ENCODE assay signal across 20 cellular contexts in the genomic region with DNA sequence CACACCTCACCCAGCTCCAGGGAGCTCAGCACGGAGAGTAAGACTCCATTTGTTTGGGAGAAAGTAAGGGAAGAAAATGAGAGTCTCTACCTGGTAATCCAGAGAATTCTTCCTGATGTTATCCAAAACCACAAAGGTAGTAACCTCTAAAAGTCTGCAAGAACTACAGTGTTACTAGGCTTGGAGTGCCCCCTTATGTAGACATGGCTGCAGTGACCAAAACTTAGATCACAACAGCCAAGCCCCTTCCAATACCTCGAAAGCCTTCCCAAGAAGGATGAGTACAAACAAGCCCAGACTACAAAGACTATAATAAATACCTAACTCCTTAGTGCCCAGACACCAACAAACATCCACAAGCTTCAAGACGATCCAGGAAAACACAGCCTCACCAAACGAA. TPM values are rescaled to one million over a fixed set of nuclear protein-coding genes. Genes with fewer than 3 reads are reported as not detected.
DNase-seq lines count a peak whose midpoint lies in the region; ATAC-seq, FAIRE-seq and TF ChIP-seq lines count a peak whose summit lies in the region.
"Had no signal": no experiment of that assay in that cellular context is flagged by ENCODE, and none has a peak within 500 bp of the region (broad histone marks: within the 10 kb centered on the region; RNA-seq: fewer than 3 reads in every experiment).

No MANE protein-coding gene starts in this region.

- no peak for ATAC-seq in activated CD8-positive, alpha-beta T cell treated with anti-CD3 and anti-CD28 coated beads for 36 hours
- no peak for ATAC-seq in HG03095 (IDR thresholded peaks at IDR 0.05; ENCODE audit: unreplicated experiment)
- ATAC-seq: gastroesophageal sphincter, upper lobe of right lung had no signal

- H3K4me2 ChIP-seq in keratinocyte (ENCODE audit: control insufficient read depth, extremely low read depth, insufficient read depth, low read depth, low read length), result no peak overlapping the region

- H3K27ac ChIP-seq in keratinocyte (ENCODE audit: control insufficient read depth, insufficient read depth, low read length), result no peak overlapping the region
- H3K27ac ChIP-seq: gastroesophageal sphincter, upper lobe of right lung had no signal

- no peaks in the 10 kb centered on the region for H3K9me3 Mint-ChIP-seq in T-helper 1 cell treated with Interleukin-12 subunit alpha and Interleukin-12 subunit beta and Interleukin-4 antibody, amounts not matched to agents 30 μg/mL and 1 μg/mL, for 36 hours
- H3K9me3 Mint-ChIP-seq in activated CD8-positive, alpha-beta T cell treated with anti-CD3 and anti-CD28 coated beads for 36 hours, result no peaks in the 10 kb centered on the region

- dilution Hi-C loops in keratinocyte (cut with MboI; ENCODE audit: extremely low pct_ligation_motif_present, low sequenced_read_pairs), result no loop called here

- peaks cover 18% of the 10 kb centered on the region for H3K79me2 ChIP-seq in keratinocyte (ENCODE audit: control insufficient read depth, insufficient read depth, low read length)

- H3K4me3 Mint-ChIP-seq in T-helper 1 cell treated with Interleukin-12 subunit alpha and Interleukin-12 subunit beta and Interleukin-4 antibody, amounts not matched to agents 30 μg/mL and 1 μg/mL, for 36 hours, result peak overlapping the region; percentile 5
- no peak overlapping the region for H3K4me3 Mint-ChIP-seq in activated CD8-positive, alpha-beta T cell treated with anti-CD3 and anti-CD28 coated beads for 36 hours

- DNase-seq in T-helper 1 cell, result no peak
- DNase-seq in activated CD8-positive, alpha-beta T cell treated with anti-CD3 and anti-CD28 coated beads for 36 hours, result no peak
- no peak for DNase-seq in keratinocyte (ENCODE audit: low read depth, low spot score)
- no peak for DNase-seq in NCI-H748 treated with DMSO at 0.1 percent for 48 hours (lab: John Stamatoyannopoulos, UW)
- no peak for DNase-seq in COLO829 (ENCODE audit: low spot score)
- DNase-seq: DMS153; effector memory CD4-positive, alpha-beta T cell; IMR-90; kidney glomerular epithelial cell; NCI-H146; NCI-H526; retina; SHP77 treated with DMSO at 0.1 percent for 48 hours; stimulated activated CD4-positive, alpha-beta T cell treated with anti-CD3 and anti-CD28 coated beads, Interleukin-1b, Interleukin-23, amount 100 ng/mL, for 48 hours; stimulated activated CD8-positive, alpha-beta memory T cell treated with anti-CD3 and anti-CD28 coated beads, Interleukin-4, amount 100 ng/mL, for 48 hours; upper lobe of right lung had no signal

- no peaks in the 10 kb centered on the region for H3K27me3 Mint-ChIP-seq in T-helper 1 cell treated with Interleukin-12 subunit alpha and Interleukin-12 subunit beta and Interleukin-4 antibody, amounts not matched to agents 30 μg/mL and 1 μg/mL, for 36 hours (ENCODE audit: low read depth)
- no peaks in the 10 kb centered on the region for H3K27me3 Mint-ChIP-seq in activated CD8-positive, alpha-beta T cell treated with anti-CD3 and anti-CD28 coated beads for 36 hours

- H3K4me1 Mint-ChIP-seq in T-helper 1 cell treated with Interleukin-12 subunit alpha and Interleukin-12 subunit beta and Interleukin-4 antibody, amounts not matched to agents 30 μg/mL and 1 μg/mL, for 36 hours (ENCODE audit: low read depth), result peaks cover 29% of the 10 kb centered on the region
- H3K4me1 Mint-ChIP-seq in activated CD8-positive, alpha-beta T cell treated with anti-CD3 and anti-CD28 coated beads for 36 hours (ENCODE audit: low read depth), result peaks cover 36% of the 10 kb centered on the region

- H3K27me3 ChIP-seq in keratinocyte (ENCODE audit: control insufficient read depth, extremely low read depth, insufficient read depth, low read length), result no peaks in the 10 kb centered on the region
- H3K27me3 ChIP-seq: gastroesophageal sphincter, upper lobe of right lung had no signal

- no peak for TF ChIP-seq CTCF in activated CD8-positive, alpha-beta T cell treated with anti-CD3 and anti-CD28 coated beads for 36 hours (IDR thresholded peaks at IDR 0.05)
- peak in 2 of 3 experiments; percentile 26 to 38 for TF ChIP-seq CTCF in keratinocyte (optimal IDR thresholded peaks at IDR 0.05 in 1 of 3, IDR thresholded peaks at IDR 0.05 in 1 of 3, conservative IDR thresholded peaks at IDR 0.05 in 1 of 3; ENCODE audit: extremely low read depth in 1 of 3, insufficient read depth in 2 of 3, low read length in 3 of 3)

- H3K9me1 ChIP-seq in keratinocyte (ENCODE audit: control insufficient read depth, extremely low read depth, insufficient read depth, low read length), result no peaks in the 10 kb centered on the region

- POLR2A ChIA-PET in activated CD8-positive, alpha-beta T cell treated with anti-CD3 and anti-CD28 coated beads for 36 hours (lab: Charles Lee), result interaction anchor here (0.6 kb wide), 1 partner anchor 131 kb away, joined by 3 read pairs; no protein-coding TSS in a partner anchor

- peaks cover 15% of the 10 kb centered on the region for H3K4me1 ChIP-seq in keratinocyte (ENCODE audit: control insufficient read depth, extremely low read depth, insufficient read depth, low read length)

- FAIRE-seq in G401.6 (lab: Jason Lieb, UNC) (peak; percentile 90), keratinocyte (lab: Jason Lieb, UNC) (peak; percentile 46)

- no peak overlapping the region for H2AFZ ChIP-seq in keratinocyte (ENCODE audit: control insufficient read depth, low read length)

- peak overlapping the region; percentile 10 for H3K27ac Mint-ChIP-seq in T-helper 1 cell treated with Interleukin-12 subunit alpha and Interleukin-12 subunit beta and Interleukin-4 antibody, amounts not matched to agents 30 μg/mL and 1 μg/mL, for 36 hours
- H3K27ac Mint-ChIP-seq in activated CD8-positive, alpha-beta T cell treated with anti-CD3 and anti-CD28 coated beads for 36 hours, result peak overlapping the region; percentile 65

- CTCF ChIA-PET in activated CD8-positive, alpha-beta T cell treated with anti-CD3 and anti-CD28 coated beads for 36 hours (lab: Charles Lee), result interaction anchor here (0.9 to 2.5 kb wide), 5 partner anchors 8 to 105 kb away, joined by 3 to 7 read pairs (median 4); no protein-coding TSS in a partner anchor

- peaks cover 42% of the 10 kb centered on the region for H3K36me3 Mint-ChIP-seq in T-helper 1 cell treated with Interleukin-12 subunit alpha and Interleukin-12 subunit beta and Interleukin-4 antibody, amounts not matched to agents 30 μg/mL and 1 μg/mL, for 36 hours (ENCODE audit: low read depth)
- peaks cover 33% of the 10 kb centered on the region for H3K36me3 Mint-ChIP-seq in activated CD8-positive, alpha-beta T cell treated with anti-CD3 and anti-CD28 coated beads for 36 hours (ENCODE audit: low read depth)

- H3K4me3 ChIP-seq in keratinocyte (ENCODE audit: control insufficient read depth in 2 of 3, extremely low read depth in 1 of 3, insufficient read depth in 2 of 3, low read depth in 1 of 3, low read length in 3 of 3), result no peak overlapping the region
- H3K4me3 ChIP-seq: gastroesophageal sphincter, upper lobe of right lung had no signal

- intact Hi-C loops in activated CD8-positive, alpha-beta T cell treated with anti-CD3 and anti-CD28 coated beads for 36 hours (cut with micrococcal nuclease), result no loop called here

- H3K36me3 ChIP-seq in keratinocyte (ENCODE audit: control insufficient read depth in 2 of 2, extremely low read depth in 1 of 2, insufficient read depth in 2 of 2, low read length in 2 of 2), result peaks cover 0 to 4% of the 10 kb centered on the region in 2 experiments

- no peaks in the 10 kb centered on the region for H3K9me3 ChIP-seq in keratinocyte (ENCODE audit: control insufficient read depth, low read depth, low read length)
- H3K9me3 ChIP-seq: gastroesophageal sphincter, upper lobe of right lung had no signal

- H4K20me1 ChIP-seq in keratinocyte (ENCODE audit: control insufficient read depth, extremely low read depth, insufficient read depth, low read length), result no peaks in the 10 kb centered on the region

- H3K9ac ChIP-seq in keratinocyte (ENCODE audit: control insufficient read depth, extremely low read depth, insufficient read depth, low read length), result no peak overlapping the region

RNA-seq across cellular contexts. Expression of a gene that starts 4.9 kb away (rescaled TPM):
- total RNA-seq in activated CD8-positive, alpha-beta T cell treated with anti-CD3 and anti-CD28 coated beads for 36 hours, result 100 to 1,000 TPM; 148 to 159 TPM
- 56.6 to 91.9 TPM (median 83.0 TPM) in 3 replicates for polyA plus RNA-seq in keratinocyte
- polyA plus RNA-seq in keratinocyte (2011; ENCODE audit: low read depth), result 7.3 TPM
- polyA plus RNA-seq in keratinocyte (2011; cell fraction: cytosol; rRNA removed), result 80.2 and 98.6 TPM in 2 replicates
- polyA plus RNA-seq in keratinocyte (2011; cell fraction: nucleus; rRNA removed), result 28.2 and 34.6 TPM in 2 replicates
- 27.9 and 83.8 TPM in 2 replicates for polyA plus RNA-seq in keratinocyte (2012; ENCODE audit: low replicate concordance)
- 91.7 to 187 TPM (median 100 TPM) in 3 replicates for polyA minus RNA-seq in keratinocyte
- polyA minus RNA-seq in keratinocyte (2011; cell fraction: cytosol; rRNA and poly(A)+ RNA removed), result 63.5 TPM
- polyA minus RNA-seq in keratinocyte (2011; cell fraction: nucleus; rRNA and poly(A)+ RNA removed), result 9.4 and 12.3 TPM in 2 replicates

RNA-seq across cellular contexts. Expression of a gene that starts 25.2 kb away (rescaled TPM):
- not detected for total RNA-seq in activated CD8-positive, alpha-beta T cell treated with anti-CD3 and anti-CD28 coated beads for 36 hours
- polyA plus RNA-seq in keratinocyte, result not detected in 3 replicates
- not detected for polyA plus RNA-seq in keratinocyte (2011; ENCODE audit: low read depth)
- not detected in 2 replicates for polyA plus RNA-seq in keratinocyte (2011; cell fraction: cytosol; rRNA removed)
- not detected in 2 replicates for polyA plus RNA-seq in keratinocyte (2011; cell fraction: nucleus; rRNA removed)
- polyA plus RNA-seq in keratinocyte (2012; ENCODE audit: low replicate concordance), result 0.16 TPM in 1 of 2 replicates, not detected in the other
- not detected in 3 replicates for polyA minus RNA-seq in keratinocyte
- polyA minus RNA-seq in keratinocyte (2011; cell fraction: cytosol; rRNA and poly(A)+ RNA removed), result not detected
- polyA minus RNA-seq in keratinocyte (2011; cell fraction: nucleus; rRNA and poly(A)+ RNA removed), result not detected in 2 replicates
- total RNA-seq: gastroesophageal sphincter, IMR-90, upper lobe of right lung had no signal
- polyA plus RNA-seq: IMR-90 had no signal

RNA-seq across cellular contexts. Expression of a gene that starts 32.0 kb away (rescaled TPM):
- total RNA-seq in activated CD8-positive, alpha-beta T cell treated with anti-CD3 and anti-CD28 coated beads for 36 hours, result 10 to 100 TPM; 75.2 to 84.2 TPM
- 65.7 to 92.2 TPM (median 70.9 TPM) in 3 replicates for polyA plus RNA-seq in keratinocyte
- polyA plus RNA-seq in keratinocyte (2011; ENCODE audit: low read depth), result 24.0 TPM
- polyA plus RNA-seq in keratinocyte (2011; cell fraction: cytosol; rRNA removed), result 56.9 and 69.2 TPM in 2 replicates
- polyA plus RNA-seq in keratinocyte (2011; cell fraction: nucleus; rRNA removed), result 34.1 TPM in 2 replicates
- 45.9 and 60.8 TPM in 2 replicates for polyA plus RNA-seq in keratinocyte (2012; ENCODE audit: low replicate concordance)
- polyA minus RNA-seq in keratinocyte, result 21.7 to 26.8 TPM (median 23.8 TPM) in 3 replicates
- 16.1 TPM for polyA minus RNA-seq in keratinocyte (2011; cell fraction: cytosol; rRNA and poly(A)+ RNA removed)
- polyA minus RNA-seq in keratinocyte (2011; cell fraction: nucleus; rRNA and poly(A)+ RNA removed), result 5.2 and 9.5 TPM in 2 replicates

RNA-seq across cellular contexts. Expression of a gene that starts 34.9 kb away (rescaled TPM):
- total RNA-seq in activated CD8-positive, alpha-beta T cell treated with anti-CD3 and anti-CD28 coated beads for 36 hours, result not detected
- 12.8 to 21.9 TPM (median 14.4 TPM) in 3 replicates for polyA plus RNA-seq in keratinocyte
- 8.4 TPM for polyA plus RNA-seq in keratinocyte (2011; ENCODE audit: low read depth)
- 29.9 and 33.4 TPM in 2 replicates for polyA plus RNA-seq in keratinocyte (2011; cell fraction: cytosol; rRNA removed)
- 31.9 and 42.8 TPM in 2 replicates for polyA plus RNA-seq in keratinocyte (2011; cell fraction: nucleus; rRNA removed)
- 20.9 and 29.3 TPM in 2 replicates for polyA plus RNA-seq in keratinocyte (2012; ENCODE audit: low replicate concordance)
- 11.7 to 22.2 TPM (median 19.8 TPM) in 3 replicates for polyA minus RNA-seq in keratinocyte
- 26.3 TPM for polyA minus RNA-seq in keratinocyte (2011; cell fraction: cytosol; rRNA and poly(A)+ RNA removed)
- 13.1 and 20.5 TPM in 2 replicates for polyA minus RNA-seq in keratinocyte (2011; cell fraction: nucleus; rRNA and poly(A)+ RNA removed)

RNA-seq across cellular contexts. Expression of a gene that starts 47.1 kb away (rescaled TPM):
- total RNA-seq in activated CD8-positive, alpha-beta T cell treated with anti-CD3 and anti-CD28 coated beads for 36 hours, result 10 to 100 TPM; 32.1 to 34.0 TPM
- 0.45 to 0.91 TPM (median 0.75 TPM) in 3 replicates for polyA plus RNA-seq in keratinocyte
- not detected for polyA plus RNA-seq in keratinocyte (2011; ENCODE audit: low read depth)
- polyA plus RNA-seq in keratinocyte (2011; cell fraction: cytosol; rRNA removed), result 0.53 and 0.65 TPM in 2 replicates
- 1.2 and 1.4 TPM in 2 replicates for polyA plus RNA-seq in keratinocyte (2011; cell fraction: nucleus; rRNA removed)
- polyA plus RNA-seq in keratinocyte (2012; ENCODE audit: low replicate concordance), result 0.18 and 0.38 TPM in 2 replicates
- 0.99 to 1.5 TPM (median 1.1 TPM) in 3 replicates for polyA minus RNA-seq in keratinocyte
- not detected for polyA minus RNA-seq in keratinocyte (2011; cell fraction: cytosol; rRNA and poly(A)+ RNA removed)
- 1.2 TPM in 2 replicates for polyA minus RNA-seq in keratinocyte (2011; cell fraction: nucleus; rRNA and poly(A)+ RNA removed)
